ENCODE assay signal across 20 cellular contexts in genomic region chr5:132378580-132378979, GRCh38. TPM values are rescaled to one million over a fixed set of nuclear protein-coding genes. Genes with fewer than 3 reads are reported as not detected.
DNase-seq lines count a peak whose midpoint lies in the region; ATAC-seq lines count a peak whose summit lies in the region.
"Had no signal": no experiment of that assay in that cellular context is flagged by ENCODE, and none has a peak within 500 bp of the region (broad histone marks: within the 10 kb centered on the region; RNA-seq: fewer than 3 reads in every experiment).

No MANE protein-coding gene starts in this region.

- no peaks in the 10 kb centered on the region for H3K9me3 ChIP-seq in aorta (ENCODE audit: control insufficient read depth, low read length)
- H3K9me3 ChIP-seq: lower lobe of right lung had no signal

- H3K4me3 ChIP-seq in aorta (ENCODE audit: low read length in 2 of 2) = no peak overlapping the region
- H3K4me3 ChIP-seq: lower lobe of right lung had no signal

- DNase-seq in ACHN = peak; percentile 59
- peak; percentile 23 for DNase-seq in KBM-7
- peak; percentile 93 for DNase-seq in kidney tubule cell (ENCODE audit: low spot score)
- DNase-seq in cardiac septum (ENCODE audit: low spot score) = no peak
- DNase-seq in caudate nucleus (lab: John Stamatoyannopoulos, UW) = no peak
- no peak for DNase-seq in aorta
- DNase-seq: activated CD4-positive, alpha-beta T cell treated with anti-CD3 and anti-CD28 coated beads, Interleukin-2, amount 50 U/mL, for 4 hours; activated T-cell treated with anti-CD3 and anti-CD28 coated beads, Interleukin-2, amount 50 U/mL, for 4 hours; Calu3; H9; lower lobe of right lung; NCI-H1694 treated with DMSO at 0.1 percent for 48 hours; right cardiac atrium; stimulated activated naive CD8-positive, alpha-beta T cell treated with anti-CD3 and anti-CD28 coated beads, Interleukin-15, Interleukin-2, amounts not matched to agents 100 U/mL and 50 U/mL, for 24 hours had no signal

- WGBS in aorta, 2 donors = 69 to 76% methylated on average over 3 of the region's 3 CpGs

- in situ Hi-C loops in ACHN (cut with HindIII; ENCODE audit: low pct_ligation_motif_present, low pct_unique_long_range_greater_than_20kb, low sequenced_read_pairs) (loop anchor here (25.0 kb wide), 1 partner anchor 109 kb away; the partner anchor contains the start of gene IRF1), KBM-7 (cut with MboI; ENCODE audit: low pct_unique_long_range_greater_than_20kb, low sequenced_read_pairs) (no loop called here)

- H3K27me3 Mint-ChIP-seq in activated T-helper 17 cell treated with anti-CD3 and anti-CD28 coated beads, Interleukin-2, amount 50 U/mL, for 72 hours = no peaks in the 10 kb centered on the region
- H3K27me3 Mint-ChIP-seq: dendritic cell treated with granulocyte-macrophage colony-stimulating factor and Interleukin-4, amounts not matched to agents 40 ng/mL and 50 ng/mL, for 4 days had no signal

- intact Hi-C loops in cardiac septum (cut with DNase I) = loop anchor here (5.0 kb wide), 1 partner anchor 141 kb away; no protein-coding TSS in a partner anchor
- intact Hi-C loops in aorta (cut with DNase I) = no loop called here

- no peaks in the 10 kb centered on the region for H3K4me1 Mint-ChIP-seq in activated T-helper 17 cell treated with anti-CD3 and anti-CD28 coated beads, Interleukin-2, amount 50 U/mL, for 72 hours
- H3K4me1 Mint-ChIP-seq: H9 had no signal

- H3K4me3 Mint-ChIP-seq in activated T-helper 17 cell treated with anti-CD3 and anti-CD28 coated beads, Interleukin-2, amount 50 U/mL, for 72 hours = no peak overlapping the region
- H3K4me3 Mint-ChIP-seq: activated T-cell treated with anti-CD3 and anti-CD28 coated beads, Interleukin-2, amount 50 U/mL, for 4 hours; dendritic cell treated with granulocyte-macrophage colony-stimulating factor and Interleukin-4, amounts not matched to agents 40 ng/mL and 50 ng/mL, for 4 days; H9; nephron had no signal

- ATAC-seq in activated T-helper 17 cell treated with anti-CD3 and anti-CD28 coated beads, Interleukin-2, amount 50 U/mL, for 72 hours (replicated peaks) = peak; percentile 28
- ATAC-seq in GM21526 (IDR thresholded peaks at IDR 0.05; ENCODE audit: low FRiP score, unreplicated experiment) (no peak), aorta (ENCODE audit: low FRiP score) (no peak)
- ATAC-seq: activated T-cell treated with anti-CD3 and anti-CD28 coated beads, Interleukin-2, amount 50 U/mL, for 4 hours; lower lobe of right lung; right cardiac atrium; Right ventricle myocardium inferior; stimulated activated naive CD8-positive, alpha-beta T cell treated with anti-CD3 and anti-CD28 coated beads, Interleukin-15, Interleukin-2, amounts not matched to agents 100 U/mL and 50 U/mL, for 24 hours had no signal

- H3K27me3 ChIP-seq in aorta (ENCODE audit: control insufficient read depth in 1 of 2, insufficient read depth in 2 of 2, low read length in 1 of 2) = no peaks in the 10 kb centered on the region

- H3K27ac ChIP-seq in caudate nucleus (ENCODE audit: low read depth, low read length) = no peak overlapping the region
- H3K27ac ChIP-seq in aorta (ENCODE audit: low read depth in 1 of 2, low read length in 2 of 2) = no peak overlapping the region
- H3K27ac ChIP-seq: KMS-11, lower lobe of right lung had no signal

- H3K4me1 ChIP-seq in aorta (ENCODE audit: control insufficient read depth in 1 of 2, insufficient read depth in 2 of 2, low read length in 2 of 2) = no peaks in the 10 kb centered on the region
- H3K4me1 ChIP-seq: lower lobe of right lung had no signal

- H3K9me3 Mint-ChIP-seq in activated T-helper 17 cell treated with anti-CD3 and anti-CD28 coated beads, Interleukin-2, amount 50 U/mL, for 72 hours = no peaks in the 10 kb centered on the region
- H3K9me3 Mint-ChIP-seq: activated T-cell treated with anti-CD3 and anti-CD28 coated beads, Interleukin-2, amount 50 U/mL, for 4 hours; dendritic cell treated with granulocyte-macrophage colony-stimulating factor and Interleukin-4, amounts not matched to agents 40 ng/mL and 50 ng/mL, for 4 days; H9; nephron had no signal

- no peak overlapping the region for H3K27ac Mint-ChIP-seq in activated T-helper 17 cell treated with anti-CD3 and anti-CD28 coated beads, Interleukin-2, amount 50 U/mL, for 72 hours
- H3K27ac Mint-ChIP-seq: dendritic cell treated with granulocyte-macrophage colony-stimulating factor and Interleukin-4, amounts not matched to agents 40 ng/mL and 50 ng/mL, for 4 days; H9 had no signal

- no peaks in the 10 kb centered on the region for H3K36me3 Mint-ChIP-seq in activated T-helper 17 cell treated with anti-CD3 and anti-CD28 coated beads, Interleukin-2, amount 50 U/mL, for 72 hours (ENCODE audit: low read depth)

- peaks cover 0 to 3% of the 10 kb centered on the region in 2 donors for H3K36me3 ChIP-seq in aorta (ENCODE audit: control insufficient read depth in 1 of 2, insufficient read depth in 2 of 2, low read length in 1 of 2)

RNA-seq across cellular contexts. Expression of gene SLC22A5, which starts 9.1 kb away (rescaled TPM):
- 1 to 10 TPM; 3.2 to 3.5 TPM for total RNA-seq in activated T-helper 17 cell treated with anti-CD3 and anti-CD28 coated beads, Interleukin-2, amount 50 U/mL, for 72 hours
- total RNA-seq in cardiac septum (9.2 TPM), aorta (10 to 100 TPM in 1 of 2 donors, 1 to 10 TPM in 1; 8.6 to 14.4 TPM)
- polyA plus RNA-seq in aorta = 1 to 10 TPM; 7.6 to 8.9 TPM

Comparison
In these comparisons a context has a peak if more than half of its experiments do, and no peak if none do; other contexts are left out.
1. DNase-seq: peak in ACHN (single experiment), KBM-7 (single experiment) and kidney tubule cell (single experiment); none in cardiac septum (single experiment), caudate nucleus (0 of 61) and aorta (0 of 2).